In the genomic region with DNA sequence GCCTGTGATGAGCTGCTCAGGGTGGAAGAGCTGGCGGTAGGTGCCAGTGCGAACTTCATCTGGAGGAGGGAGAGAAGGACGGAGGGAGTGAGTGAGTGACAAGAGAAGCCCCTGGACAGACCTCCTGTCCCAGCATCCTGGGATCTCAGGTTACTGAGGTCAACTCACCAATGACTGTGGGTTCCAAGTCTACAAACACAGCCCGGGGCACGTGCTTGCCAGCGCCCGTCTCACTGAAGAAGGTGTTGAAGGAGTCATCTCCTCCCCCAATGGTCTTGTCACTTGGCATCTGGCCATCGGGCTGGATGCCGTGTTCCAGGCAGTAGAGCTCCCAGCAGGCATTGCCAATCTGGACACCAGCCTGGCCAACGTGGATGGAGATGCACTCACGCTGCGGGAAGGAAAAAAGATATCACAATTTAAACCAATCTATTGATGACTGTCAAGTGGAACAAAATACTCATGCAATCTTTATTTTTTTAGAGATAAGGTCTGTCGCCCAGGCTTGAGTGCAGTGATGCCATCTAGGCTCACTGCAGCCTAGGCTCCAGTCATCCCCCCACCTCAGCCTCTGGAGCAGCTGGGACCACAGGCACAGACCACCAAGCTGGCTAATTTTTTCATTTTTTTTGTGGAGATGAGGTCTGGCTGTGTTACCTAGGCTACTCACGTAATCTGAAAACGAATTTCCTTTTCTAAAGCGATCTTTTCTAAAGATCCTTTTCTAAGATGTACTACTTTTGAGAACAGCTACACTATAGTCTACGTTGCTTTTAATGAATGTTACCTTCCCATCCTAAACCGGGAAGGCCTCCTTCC, we compare ENCODE assay signal across 8 cellular contexts. TPM values are rescaled to one million over a fixed set of nuclear protein-coding genes. Genes with fewer than 3 reads are reported as not detected.
A peak's percentile ranks its signal among the peaks of the same experiment; 100 is the strongest.
DNase-seq lines count a peak whose midpoint lies in the region; ATAC-seq and TF ChIP-seq lines count a peak whose summit lies in the region.

No MANE protein-coding gene starts in this region.

- DNase-seq in activated T-helper 1 cell treated with anti-CD3 and anti-CD28 coated beads, Interleukin-12 subunit alpha, Interleukin-12 subunit beta, Interleukin-2, Interleukin-4 antibody, amounts not matched to agents 30 ng/mL and 10 ng/mL and 1 ng/mL, durations not matched to agents 14 hours and 24 hours and 36 hours (ENCODE audit: low spot score): no peak
- peak; percentile 65 for DNase-seq in left ventricle myocardium superior
- DNase-seq in stimulated activated CD4-positive, alpha-beta T cell treated with anti-CD3 and anti-CD28 coated beads, Interleukin-4, amount 100 ng/mL, for 24 hours: peak; percentile 20
- no peak for DNase-seq in NK-92 treated with Interleukin-12 subunit alpha and Interleukin-12 subunit beta, amount 100 ng/mL, for 24 hours (lab: John Stamatoyannopoulos, UW)
- no peak for DNase-seq in DMS79 (lab: John Stamatoyannopoulos, UW)
- no peak for DNase-seq in kidney glomerular epithelial cell (lab: John Stamatoyannopoulos, UW)

- TF ChIP-seq CTCF in HEK293 (tag by site-specific recombination; IDR thresholded peaks at IDR 0.05): no peak

- CTCF ChIA-PET in HEK293 (lab: Yijun Ruan, JAX): interaction anchor here (0.6 to 4.7 kb wide), 24 partner anchors 9 to 345 kb away, joined by 3 to 50 read pairs (median 6); partner anchors contain the start of genes LMBR1L, RHEBL1 and TUBA1A

- H3K36me3 Mint-ChIP-seq in activated T-helper 1 cell treated with anti-CD3 and anti-CD28 coated beads, Interleukin-12 subunit alpha, Interleukin-12 subunit beta, Interleukin-2, Interleukin-4 antibody, amounts not matched to agents 30 ng/mL and 10 ng/mL and 1 ng/mL, durations not matched to agents 14 hours and 24 hours and 36 hours (ENCODE audit: low read depth): peaks cover 45% of the 10 kb centered on the region

- peak overlapping the region; percentile 98 for H3K4me3 Mint-ChIP-seq in activated T-helper 1 cell treated with anti-CD3 and anti-CD28 coated beads, Interleukin-12 subunit alpha, Interleukin-12 subunit beta, Interleukin-2, Interleukin-4 antibody, amounts not matched to agents 30 ng/mL and 10 ng/mL and 1 ng/mL, durations not matched to agents 14 hours and 24 hours and 36 hours

- H3K9me3 ChIP-seq in HEK293 (ENCODE audit: control insufficient read depth, insufficient read depth, low read depth, low read length): no peaks in the 10 kb centered on the region

- peak overlapping the region; percentile 99; the same call in 1 of the 2 replicates for H3K27ac ChIP-seq in HEK293 (ENCODE audit: extremely low read depth, low read depth, low read length)

- no peaks in the 10 kb centered on the region for H3K9me3 Mint-ChIP-seq in activated T-helper 1 cell treated with anti-CD3 and anti-CD28 coated beads, Interleukin-12 subunit alpha, Interleukin-12 subunit beta, Interleukin-2, Interleukin-4 antibody, amounts not matched to agents 30 ng/mL and 10 ng/mL and 1 ng/mL, durations not matched to agents 14 hours and 24 hours and 36 hours

- H3K4me1 ChIP-seq in HEK293 (ENCODE audit: control insufficient read depth, insufficient read depth, low read length): peaks cover 11% of the 10 kb centered on the region

- ATAC-seq in left ventricle myocardium superior: no peak
- ATAC-seq in HG03442 (IDR thresholded peaks at IDR 0.05; ENCODE audit: unreplicated experiment): no peak

- peaks cover 0 to 40% of the 10 kb centered on the region in 2 experiments for H3K36me3 ChIP-seq in HEK293 (ENCODE audit: control insufficient read depth in 2 of 2, insufficient read depth in 1 of 2, low read length in 2 of 2)

- H3K4me1 Mint-ChIP-seq in activated T-helper 1 cell treated with anti-CD3 and anti-CD28 coated beads, Interleukin-12 subunit alpha, Interleukin-12 subunit beta, Interleukin-2, Interleukin-4 antibody, amounts not matched to agents 30 ng/mL and 10 ng/mL and 1 ng/mL, durations not matched to agents 14 hours and 24 hours and 36 hours (ENCODE audit: low read depth): peaks cover 59% of the 10 kb centered on the region

- intact Hi-C loops in activated T-helper 1 cell treated with anti-CD3 and anti-CD28 coated beads, Interleukin-12 subunit alpha, Interleukin-12 subunit beta, Interleukin-2, Interleukin-4 antibody, amounts not matched to agents 30 ng/mL and 10 ng/mL and 1 ng/mL, durations not matched to agents 14 hours and 24 hours and 36 hours (cut with micrococcal nuclease): loop anchor here (1.0 to 5.0 kb wide), 9 partner anchors 19 to 438 kb away; partner anchors contain the start of genes LMBR1L, MCRS1, PRKAG1 and TUBA1C
- intact Hi-C loops in left ventricle myocardium superior (cut with micrococcal nuclease): loop anchor here (10.0 kb wide), 1 partner anchor 105 kb away; no protein-coding TSS in a partner anchor

- POLR2A ChIA-PET in HEK293 (lab: Yijun Ruan, JAX): interaction anchor here (0.9 to 5.1 kb wide), 26 partner anchors 8 to 135 kb away, joined by 3 to 134 read pairs (median 12); partner anchors contain the start of genes KMT2D, LMBR1L, RHEBL1 and TUBA1A

- peak overlapping the region; percentile 93 for H3K27ac Mint-ChIP-seq in activated T-helper 1 cell treated with anti-CD3 and anti-CD28 coated beads, Interleukin-12 subunit alpha, Interleukin-12 subunit beta, Interleukin-2, Interleukin-4 antibody, amounts not matched to agents 30 ng/mL and 10 ng/mL and 1 ng/mL, durations not matched to agents 14 hours and 24 hours and 36 hours

- H3K27me3 Mint-ChIP-seq in activated T-helper 1 cell treated with anti-CD3 and anti-CD28 coated beads, Interleukin-12 subunit alpha, Interleukin-12 subunit beta, Interleukin-2, Interleukin-4 antibody, amounts not matched to agents 30 ng/mL and 10 ng/mL and 1 ng/mL, durations not matched to agents 14 hours and 24 hours and 36 hours (ENCODE audit: insufficient read depth): no peaks in the 10 kb centered on the region

- H3K4me3 ChIP-seq in HEK293 (ENCODE audit: low read depth, low read length): peak overlapping the region; percentile 95

TF ChIP-seq in HEK293, 187 proteins besides CTCF, POLR2A, EP300 and RAD21:
- TF ChIP-seq HIC1 (tag by site-specific recombination; IDR thresholded peaks at IDR 0.05): peak; percentile 34; the same call in 1 of the 2 replicates
- TF ChIP-seq SCRT2 (tag by site-specific recombination; IDR thresholded peaks at IDR 0.05): no peak
- TF ChIP-seq, protein P1, sequence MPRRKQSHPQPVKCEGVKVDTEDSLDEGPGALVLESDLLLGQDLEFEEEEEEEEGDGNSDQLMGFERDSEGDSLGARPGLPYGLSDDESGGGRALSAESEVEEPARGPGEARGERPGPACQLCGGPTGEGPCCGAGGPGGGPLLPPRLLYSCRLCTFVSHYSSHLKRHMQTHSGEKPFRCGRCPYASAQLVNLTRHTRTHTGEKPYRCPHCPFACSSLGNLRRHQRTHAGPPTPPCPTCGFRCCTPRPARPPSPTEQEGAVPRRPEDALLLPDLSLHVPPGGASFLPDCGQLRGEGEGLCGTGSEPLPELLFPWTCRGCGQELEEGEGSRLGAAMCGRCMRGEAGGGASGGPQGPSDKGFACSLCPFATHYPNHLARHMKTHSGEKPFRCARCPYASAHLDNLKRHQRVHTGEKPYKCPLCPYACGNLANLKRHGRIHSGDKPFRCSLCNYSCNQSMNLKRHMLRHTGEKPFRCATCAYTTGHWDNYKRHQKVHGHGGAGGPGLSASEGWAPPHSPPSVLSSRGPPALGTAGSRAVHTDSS (tag by site-specific recombination; IDR thresholded peaks at IDR 0.05): 0 out of 2 replicates have a peak, but pooled peaks have one; percentile 4
- TF ChIP-seq ZNF366 (tag by site-specific recombination; conservative IDR thresholded peaks at IDR 0.05): peak; percentile 17; the same call in 1 of the 2 replicates
- no peak for TF ChIP-seq ZIC2 (tag by site-specific recombination; IDR thresholded peaks at IDR 0.05)
- TF ChIP-seq ZNF426 (tag by site-specific recombination; IDR thresholded peaks at IDR 0.05): 0 out of 2 replicates have a peak, but pooled peaks have one; percentile 6

RNA-seq across cellular contexts. Expression of gene TUBA1B, which starts 1.7 kb away (rescaled TPM):
- 1,521 TPM in 2 replicates for total RNA-seq in activated T-helper 1 cell treated with anti-CD3 and anti-CD28 coated beads, Interleukin-12 subunit alpha, Interleukin-12 subunit beta, Interleukin-2, Interleukin-4 antibody, amounts not matched to agents 30 ng/mL and 10 ng/mL and 1 ng/mL, durations not matched to agents 14 hours and 24 hours and 36 hours
- total RNA-seq in left ventricle myocardium superior: 329 TPM

RNA-seq across cellular contexts. Expression of gene LMBR1L, which starts 18.9 kb away (rescaled TPM):
- total RNA-seq in activated T-helper 1 cell treated with anti-CD3 and anti-CD28 coated beads, Interleukin-12 subunit alpha, Interleukin-12 subunit beta, Interleukin-2, Interleukin-4 antibody, amounts not matched to agents 30 ng/mL and 10 ng/mL and 1 ng/mL, durations not matched to agents 14 hours and 24 hours and 36 hours: 50.4 and 52.5 TPM in 2 replicates
- total RNA-seq in left ventricle myocardium superior: 30.7 TPM

RNA-seq across cellular contexts. Expression of gene DHH, which starts 34.9 kb away (rescaled TPM):
- total RNA-seq in activated T-helper 1 cell treated with anti-CD3 and anti-CD28 coated beads, Interleukin-12 subunit alpha, Interleukin-12 subunit beta, Interleukin-2, Interleukin-4 antibody, amounts not matched to agents 30 ng/mL and 10 ng/mL and 1 ng/mL, durations not matched to agents 14 hours and 24 hours and 36 hours: 0.10 TPM in 1 of 2 replicates, not detected in the other
- total RNA-seq in left ventricle myocardium superior: 0.52 TPM

RNA-seq across cellular contexts. Expression of gene TUBA1A, which starts 59.3 kb away (rescaled TPM):
- 46.7 and 47.2 TPM in 2 replicates for total RNA-seq in activated T-helper 1 cell treated with anti-CD3 and anti-CD28 coated beads, Interleukin-12 subunit alpha, Interleukin-12 subunit beta, Interleukin-2, Interleukin-4 antibody, amounts not matched to agents 30 ng/mL and 10 ng/mL and 1 ng/mL, durations not matched to agents 14 hours and 24 hours and 36 hours
- 69.9 TPM for total RNA-seq in left ventricle myocardium superior

RNA-seq across cellular contexts. Expression of gene RHEBL1, which starts 59.8 kb away (rescaled TPM):
- 8.6 and 10.7 TPM in 2 replicates for total RNA-seq in activated T-helper 1 cell treated with anti-CD3 and anti-CD28 coated beads, Interleukin-12 subunit alpha, Interleukin-12 subunit beta, Interleukin-2, Interleukin-4 antibody, amounts not matched to agents 30 ng/mL and 10 ng/mL and 1 ng/mL, durations not matched to agents 14 hours and 24 hours and 36 hours
- total RNA-seq in left ventricle myocardium superior: 0.32 TPM

Comparison
In these comparisons a context has a peak if more than half of its experiments do, and no peak if none do; other contexts are left out.
1. DNase-seq: peak in left ventricle myocardium superior (single experiment) and stimulated activated CD4-positive, alpha-beta T cell treated with anti-CD3 and anti-CD28 coated beads, Interleukin-4, amount 100 ng/mL, for 24 hours (single experiment); none in activated T-helper 1 cell treated with anti-CD3 and anti-CD28 coated beads, Interleukin-12 subunit alpha, Interleukin-12 subunit beta, Interleukin-2, Interleukin-4 antibody, amounts not matched to agents 30 ng/mL and 10 ng/mL and 1 ng/mL, durations not matched to agents 14 hours and 24 hours and 36 hours (single experiment), NK-92 treated with Interleukin-12 subunit alpha and Interleukin-12 subunit beta, amount 100 ng/mL, for 24 hours (single experiment), DMS79 (single experiment) and kidney glomerular epithelial cell (single experiment).